In the genomic region with DNA sequence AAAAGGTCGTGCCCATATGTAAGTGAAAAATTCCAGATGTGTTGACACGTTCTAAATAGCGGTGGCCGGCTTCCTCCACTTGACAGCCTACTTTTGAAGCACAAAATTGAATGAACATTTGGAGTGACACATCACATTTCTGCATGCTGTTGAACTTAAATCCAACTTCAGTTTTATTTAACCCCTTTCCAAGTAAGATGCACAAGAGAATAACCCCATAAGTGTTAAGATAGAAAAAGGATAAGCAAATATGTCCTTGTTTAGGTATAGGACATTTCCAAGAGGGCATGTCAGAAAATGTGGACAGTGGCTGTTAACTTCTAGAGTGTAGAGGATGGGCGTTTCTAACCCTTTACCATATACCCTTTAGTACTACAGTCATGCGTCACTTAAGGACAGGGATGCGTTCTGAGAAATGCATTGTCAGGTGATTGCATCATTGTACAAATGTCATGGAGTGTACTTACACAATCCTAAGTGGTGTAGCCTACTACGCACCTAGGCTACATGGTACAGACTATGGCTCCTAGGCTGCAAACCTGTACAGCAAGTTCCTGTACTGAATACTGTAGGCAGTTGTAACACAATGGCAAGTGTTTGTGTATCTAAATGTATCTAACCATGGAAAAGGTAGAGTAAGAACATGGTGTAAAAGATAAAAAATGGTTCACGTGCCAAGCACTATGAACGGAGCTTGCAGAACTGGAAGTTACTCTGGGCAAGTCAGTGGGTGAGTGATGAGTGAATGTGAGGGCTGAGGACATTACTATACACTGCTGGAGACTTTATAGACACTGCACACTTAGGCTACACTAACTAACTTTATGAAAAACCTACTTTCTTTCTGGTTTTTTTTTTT, we compare ENCODE assay signal across 1 cellular context.
TF ChIP-seq lines count a peak whose summit lies in the region.

No MANE protein-coding gene starts in this region.

TF ChIP-seq in K562, 482 proteins besides CTCF, POLR2A, EP300 and RAD21 (continued from another document and continues in another):
- TF ChIP-seq, protein P1, sequence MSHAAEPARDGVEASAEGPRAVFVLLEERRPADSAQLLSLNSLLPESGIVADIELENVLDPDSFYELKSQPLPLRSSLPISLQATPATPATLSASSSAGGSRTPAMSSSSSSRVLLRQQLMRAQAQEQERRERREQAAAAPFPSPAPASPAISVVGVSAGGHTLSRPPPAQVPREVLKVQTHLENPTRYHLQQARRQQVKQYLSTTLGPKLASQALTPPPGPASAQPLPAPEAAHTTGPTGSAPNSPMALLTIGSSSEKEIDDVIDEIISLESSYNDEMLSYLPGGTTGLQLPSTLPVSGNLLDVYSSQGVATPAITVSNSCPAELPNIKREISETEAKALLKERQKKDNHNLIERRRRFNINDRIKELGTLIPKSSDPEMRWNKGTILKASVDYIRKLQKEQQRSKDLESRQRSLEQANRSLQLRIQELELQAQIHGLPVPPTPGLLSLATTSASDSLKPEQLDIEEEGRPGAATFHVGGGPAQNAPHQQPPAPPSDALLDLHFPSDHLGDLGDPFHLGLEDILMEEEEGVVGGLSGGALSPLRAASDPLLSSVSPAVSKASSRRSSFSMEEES (CRISPR knock-in tag; IDR thresholded peaks at IDR 0.05) = peak; percentile 49
- TF ChIP-seq HEY1 (CRISPR knock-in tag; IDR thresholded peaks at IDR 0.05; ENCODE audit: borderline replicate concordance) (no peak; the same call in 1 of the 2 replicates), KLF10 (CRISPR knock-in tag; IDR thresholded peaks at IDR 0.05) (no peak), NFIX (CRISPR knock-in tag; IDR thresholded peaks at IDR 0.05; ENCODE audit: low read depth) (no peak; the same call in 1 of the 2 replicates), ZNF316 (IDR thresholded peaks at IDR 0.05) (peak; percentile 98), ESRRA (IDR thresholded peaks at IDR 0.05; ENCODE audit: borderline replicate concordance, low read depth) (peak; percentile 90; the same call in 1 of the 2 replicates), ZNF79 (CRISPR knock-in tag; IDR thresholded peaks at IDR 0.05; ENCODE audit: low read depth) (peak; percentile 83), ZNF696 (CRISPR knock-in tag; conservative IDR thresholded peaks at IDR 0.05) (no peak), OTX1 (CRISPR knock-in tag; IDR thresholded peaks at IDR 0.05) (no peak; the same call in 1 of the 2 replicates), SRSF3 (IDR thresholded peaks at IDR 0.05; ENCODE audit: insufficient read depth, low read length) (no peak), U2AF2 (optimal IDR thresholded peaks at IDR 0.05; ENCODE audit: low read depth, low read length) (no peak), HNRNPUL1 (IDR thresholded peaks at IDR 0.05; ENCODE audit: low read length) (no peak), SMAD2 (IDR thresholded peaks at IDR 0.05; ENCODE audit: low read depth, low read length) (no peak), MCM7 (IDR thresholded peaks at IDR 0.05) (no peak), CEBPG (CRISPR knock-in tag; IDR thresholded peaks at IDR 0.05) (peak; percentile 100), CEBPG (tag; conservative IDR thresholded peaks at IDR 0.05 in 1 of 2, IDR thresholded peaks at IDR 0.05 in 1 of 2) (peak; percentile 99 to 100), KAT8 (IDR thresholded peaks at IDR 0.05; ENCODE audit: low read depth) (no peak), RAD51 (IDR thresholded peaks at IDR 0.05; ENCODE audit: borderline replicate concordance, low read depth) (no peak), IFI16 (CRISPR knock-in tag; IDR thresholded peaks at IDR 0.05) (peak; percentile 73; the same call in 1 of the 2 replicates), PCBP1 (IDR thresholded peaks at IDR 0.05; ENCODE audit: low read depth, low read length, poor library complexity, severe bottlenecking) (no peak), CBFA2T3 (IDR thresholded peaks at IDR 0.05) (0 out of 2 replicates have a peak, but pooled peaks have one; percentile 10), TFAM (CRISPR knock-in tag; conservative IDR thresholded peaks at IDR 0.05) (no peak), SMARCE1 (IDR thresholded peaks at IDR 0.05) (peak; percentile 71; the same call in 1 of the 2 replicates), ZNF175 (CRISPR knock-in tag; IDR thresholded peaks at IDR 0.05; ENCODE audit: low read depth) (peak; percentile 97), NUFIP1 (IDR thresholded peaks at IDR 0.05; ENCODE audit: partially characterized antibody) (peak; percentile 24), ZNF431 (CRISPR knock-in tag; IDR thresholded peaks at IDR 0.05) (no peak), KLF1 (tag; IDR thresholded peaks at IDR 0.05) (peak; percentile 78; the same call in 1 of the 2 replicates), SP2 (IDR thresholded peaks at IDR 0.05; ENCODE audit: extremely low read depth, low read depth, low read length, poor library complexity, severe bottlenecking) (no peak), ZNF253 (CRISPR knock-in tag; conservative IDR thresholded peaks at IDR 0.05) (no peak), CBX3 (IDR thresholded peaks at IDR 0.05; ENCODE audit: borderline replicate concordance in 1 of 2, low read length in 2 of 2) (peak in 1 of 2 experiments; percentile 61; a peak in 1 of 3 replicates), ILK (tag; IDR thresholded peaks at IDR 0.05; ENCODE audit: borderline replicate concordance, low read depth) (0 out of 2 replicates have a peak, but pooled peaks have one; percentile 24), FOXM1 (IDR thresholded peaks at IDR 0.05; ENCODE audit: low read depth) (no peak), FOXM1 (CRISPR knock-in tag; IDR thresholded peaks at IDR 0.05; ENCODE audit: low read depth) (no peak), ZNF165 (CRISPR knock-in tag; IDR thresholded peaks at IDR 0.05; ENCODE audit: borderline replicate concordance) (peak; percentile 83; the same call in 1 of the 2 replicates), POLR3G (IDR thresholded peaks at IDR 0.05; ENCODE audit: extremely low read depth, insufficient read length, insufficient replicate concordance) (no peak), TOE1 (IDR thresholded peaks at IDR 0.05; ENCODE audit: borderline replicate concordance) (peak; percentile 82), TOE1 (CRISPR knock-in tag; IDR thresholded peaks at IDR 0.05; ENCODE audit: borderline replicate concordance, low read depth) (no peak), JUNB (CRISPR knock-in tag; conservative IDR thresholded peaks at IDR 0.05) (peak; percentile 83; the same call in 1 of the 2 replicates), ZFX (CRISPR knock-in tag; IDR thresholded peaks at IDR 0.05) (no peak), SIRT6 (IDR thresholded peaks at IDR 0.05; ENCODE audit: low read depth, low read length) (no peak), CBX5 (IDR thresholded peaks at IDR 0.05; ENCODE audit: borderline replicate concordance, low read depth) (no peak), POU5F1 (IDR thresholded peaks at IDR 0.05; ENCODE audit: borderline replicate concordance, low read depth, low read length, partially characterized antibody) (no peak), GTF2A2 (tag; IDR thresholded peaks at IDR 0.05) (peak; percentile 61; the same call in 1 of the 2 replicates), TAF1 (IDR thresholded peaks at IDR 0.05; ENCODE audit: control insufficient read depth, extremely low read depth, insufficient read depth, low read length, severe bottlenecking) (no peak), CREB1 (IDR thresholded peaks at IDR 0.05) (peak; percentile 84), CREB1 (CRISPR knock-in tag; IDR thresholded peaks at IDR 0.05) (peak; percentile 80), ZNF695 (CRISPR knock-in tag; IDR thresholded peaks at IDR 0.05) (0 out of 2 replicates have a peak, but pooled peaks have one; percentile 70), ESRRB (CRISPR knock-in tag; IDR thresholded peaks at IDR 0.05; ENCODE audit: borderline replicate concordance) (no peak), ZNF143 (CRISPR knock-in tag; IDR thresholded peaks at IDR 0.05) (0 out of 2 replicates have a peak, but pooled peaks have one; percentile 24), HCFC1 (IDR thresholded peaks at IDR 0.05; ENCODE audit: low read depth, low read length) (no peak), CXXC5 (CRISPR knock-in tag; IDR thresholded peaks at IDR 0.05) (peak; percentile 99), BRCA1 (IDR thresholded peaks at IDR 0.05) (no peak), BRCA1 (CRISPR knock-in tag; IDR thresholded peaks at IDR 0.05) (no peak), NR4A1 (CRISPR knock-in tag; IDR thresholded peaks at IDR 0.05) (no peak), NR4A1 (tag; IDR thresholded peaks at IDR 0.05) (peak; percentile 97), MEF2D (tag; conservative IDR thresholded peaks at IDR 0.05; ENCODE audit: low read depth) (peak; percentile 75), HIVEP1 (CRISPR knock-in tag; IDR thresholded peaks at IDR 0.05) (peak; percentile 81)
- TF ChIP-seq, protein P2, sequence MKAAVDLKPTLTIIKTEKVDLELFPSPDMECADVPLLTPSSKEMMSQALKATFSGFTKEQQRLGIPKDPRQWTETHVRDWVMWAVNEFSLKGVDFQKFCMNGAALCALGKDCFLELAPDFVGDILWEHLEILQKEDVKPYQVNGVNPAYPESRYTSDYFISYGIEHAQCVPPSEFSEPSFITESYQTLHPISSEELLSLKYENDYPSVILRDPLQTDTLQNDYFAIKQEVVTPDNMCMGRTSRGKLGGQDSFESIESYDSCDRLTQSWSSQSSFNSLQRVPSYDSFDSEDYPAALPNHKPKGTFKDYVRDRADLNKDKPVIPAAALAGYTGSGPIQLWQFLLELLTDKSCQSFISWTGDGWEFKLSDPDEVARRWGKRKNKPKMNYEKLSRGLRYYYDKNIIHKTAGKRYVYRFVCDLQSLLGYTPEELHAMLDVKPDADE (conservative IDR thresholded peaks at IDR 0.05; ENCODE audit: control insufficient read depth, low read depth, low read length) = no peak
- TF ChIP-seq, protein P3, sequence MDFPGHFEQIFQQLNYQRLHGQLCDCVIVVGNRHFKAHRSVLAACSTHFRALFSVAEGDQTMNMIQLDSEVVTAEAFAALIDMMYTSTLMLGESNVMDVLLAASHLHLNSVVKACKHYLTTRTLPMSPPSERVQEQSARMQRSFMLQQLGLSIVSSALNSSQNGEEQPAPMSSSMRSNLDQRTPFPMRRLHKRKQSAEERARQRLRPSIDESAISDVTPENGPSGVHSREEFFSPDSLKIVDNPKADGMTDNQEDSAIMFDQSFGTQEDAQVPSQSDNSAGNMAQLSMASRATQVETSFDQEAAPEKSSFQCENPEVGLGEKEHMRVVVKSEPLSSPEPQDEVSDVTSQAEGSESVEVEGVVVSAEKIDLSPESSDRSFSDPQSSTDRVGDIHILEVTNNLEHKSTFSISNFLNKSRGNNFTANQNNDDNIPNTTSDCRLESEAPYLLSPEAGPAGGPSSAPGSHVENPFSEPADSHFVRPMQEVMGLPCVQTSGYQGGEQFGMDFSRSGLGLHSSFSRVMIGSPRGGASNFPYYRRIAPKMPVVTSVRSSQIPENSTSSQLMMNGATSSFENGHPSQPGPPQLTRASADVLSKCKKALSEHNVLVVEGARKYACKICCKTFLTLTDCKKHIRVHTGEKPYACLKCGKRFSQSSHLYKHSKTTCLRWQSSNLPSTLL (IDR thresholded peaks at IDR 0.05) = no peak
- TF ChIP-seq, protein P4, sequence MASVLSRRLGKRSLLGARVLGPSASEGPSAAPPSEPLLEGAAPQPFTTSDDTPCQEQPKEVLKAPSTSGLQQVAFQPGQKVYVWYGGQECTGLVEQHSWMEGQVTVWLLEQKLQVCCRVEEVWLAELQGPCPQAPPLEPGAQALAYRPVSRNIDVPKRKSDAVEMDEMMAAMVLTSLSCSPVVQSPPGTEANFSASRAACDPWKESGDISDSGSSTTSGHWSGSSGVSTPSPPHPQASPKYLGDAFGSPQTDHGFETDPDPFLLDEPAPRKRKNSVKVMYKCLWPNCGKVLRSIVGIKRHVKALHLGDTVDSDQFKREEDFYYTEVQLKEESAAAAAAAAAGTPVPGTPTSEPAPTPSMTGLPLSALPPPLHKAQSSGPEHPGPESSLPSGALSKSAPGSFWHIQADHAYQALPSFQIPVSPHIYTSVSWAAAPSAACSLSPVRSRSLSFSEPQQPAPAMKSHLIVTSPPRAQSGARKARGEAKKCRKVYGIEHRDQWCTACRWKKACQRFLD (CRISPR knock-in tag; IDR thresholded peaks at IDR 0.05) = peak; percentile 91
- TF ChIP-seq, protein P5, sequence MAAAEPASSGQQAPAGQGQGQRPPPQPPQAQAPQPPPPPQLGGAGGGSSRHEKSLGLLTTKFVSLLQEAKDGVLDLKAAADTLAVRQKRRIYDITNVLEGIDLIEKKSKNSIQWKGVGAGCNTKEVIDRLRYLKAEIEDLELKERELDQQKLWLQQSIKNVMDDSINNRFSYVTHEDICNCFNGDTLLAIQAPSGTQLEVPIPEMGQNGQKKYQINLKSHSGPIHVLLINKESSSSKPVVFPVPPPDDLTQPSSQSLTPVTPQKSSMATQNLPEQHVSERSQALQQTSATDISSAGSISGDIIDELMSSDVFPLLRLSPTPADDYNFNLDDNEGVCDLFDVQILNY (CRISPR knock-in tag; IDR thresholded peaks at IDR 0.05) = no peak
- TF ChIP-seq, protein P6, sequence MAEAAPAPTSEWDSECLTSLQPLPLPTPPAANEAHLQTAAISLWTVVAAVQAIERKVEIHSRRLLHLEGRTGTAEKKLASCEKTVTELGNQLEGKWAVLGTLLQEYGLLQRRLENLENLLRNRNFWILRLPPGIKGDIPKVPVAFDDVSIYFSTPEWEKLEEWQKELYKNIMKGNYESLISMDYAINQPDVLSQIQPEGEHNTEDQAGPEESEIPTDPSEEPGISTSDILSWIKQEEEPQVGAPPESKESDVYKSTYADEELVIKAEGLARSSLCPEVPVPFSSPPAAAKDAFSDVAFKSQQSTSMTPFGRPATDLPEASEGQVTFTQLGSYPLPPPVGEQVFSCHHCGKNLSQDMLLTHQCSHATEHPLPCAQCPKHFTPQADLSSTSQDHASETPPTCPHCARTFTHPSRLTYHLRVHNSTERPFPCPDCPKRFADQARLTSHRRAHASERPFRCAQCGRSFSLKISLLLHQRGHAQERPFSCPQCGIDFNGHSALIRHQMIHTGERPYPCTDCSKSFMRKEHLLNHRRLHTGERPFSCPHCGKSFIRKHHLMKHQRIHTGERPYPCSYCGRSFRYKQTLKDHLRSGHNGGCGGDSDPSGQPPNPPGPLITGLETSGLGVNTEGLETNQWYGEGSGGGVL (CRISPR knock-in tag; IDR thresholded peaks at IDR 0.05) = peak; percentile 67; the same call in 1 of the 2 replicates
- TF ChIP-seq, protein P7, sequence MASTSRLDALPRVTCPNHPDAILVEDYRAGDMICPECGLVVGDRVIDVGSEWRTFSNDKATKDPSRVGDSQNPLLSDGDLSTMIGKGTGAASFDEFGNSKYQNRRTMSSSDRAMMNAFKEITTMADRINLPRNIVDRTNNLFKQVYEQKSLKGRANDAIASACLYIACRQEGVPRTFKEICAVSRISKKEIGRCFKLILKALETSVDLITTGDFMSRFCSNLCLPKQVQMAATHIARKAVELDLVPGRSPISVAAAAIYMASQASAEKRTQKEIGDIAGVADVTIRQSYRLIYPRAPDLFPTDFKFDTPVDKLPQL (IDR thresholded peaks at IDR 0.05; ENCODE audit: extremely low read depth, insufficient read length) = no peak
- TF ChIP-seq, protein P8, sequence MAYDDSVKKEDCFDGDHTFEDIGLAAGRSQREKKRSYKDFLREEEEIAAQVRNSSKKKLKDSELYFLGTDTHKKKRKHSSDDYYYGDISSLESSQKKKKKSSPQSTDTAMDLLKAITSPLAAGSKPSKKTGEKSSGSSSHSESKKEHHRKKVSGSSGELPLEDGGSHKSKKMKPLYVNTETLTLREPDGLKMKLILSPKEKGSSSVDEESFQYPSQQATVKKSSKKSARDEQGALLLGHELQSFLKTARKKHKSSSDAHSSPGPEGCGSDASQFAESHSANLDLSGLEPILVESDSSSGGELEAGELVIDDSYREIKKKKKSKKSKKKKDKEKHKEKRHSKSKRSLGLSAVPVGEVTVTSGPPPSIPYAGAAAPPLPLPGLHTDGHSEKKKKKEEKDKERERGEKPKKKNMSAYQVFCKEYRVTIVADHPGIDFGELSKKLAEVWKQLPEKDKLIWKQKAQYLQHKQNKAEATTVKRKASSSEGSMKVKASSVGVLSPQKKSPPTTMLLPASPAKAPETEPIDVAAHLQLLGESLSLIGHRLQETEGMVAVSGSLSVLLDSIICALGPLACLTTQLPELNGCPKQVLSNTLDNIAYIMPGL (CRISPR knock-in tag; IDR thresholded peaks at IDR 0.05) = peak; percentile 48; the same call in 1 of the 2 replicates
